In genomic region chr1:206204871-206205270, GRCh38 we compare ENCODE assay signal across 8 cellular contexts. TPM values are rescaled to one million over a fixed set of nuclear protein-coding genes. Genes with fewer than 3 reads are reported as not detected.
DNase-seq lines count a peak whose midpoint lies in the region; ATAC-seq, FAIRE-seq and TF ChIP-seq lines count a peak whose summit lies in the region.
"Not testable (repeated sequence)": the region's sequence is repeated elsewhere in the genome, so short reads cannot be mapped to it uniquely, and the experiment has no call there.

No MANE protein-coding gene starts in this region.

- in situ Hi-C loops in Caki2 (cut with HindIII; ENCODE audit: low pct_unique_long_range_greater_than_20kb, low sequenced_read_pairs) = not testable (repeated sequence)

- H3K9me3 Mint-ChIP-seq in T-helper 2 cell treated with Interferon-gamma antibody and Interleukin-4, amounts not matched to agents 5 μg/mL and 100 μg/mL, for 36 hours; activated naive CD8-positive, alpha-beta T cell treated with anti-CD3 and anti-CD28 coated beads, Interleukin-2, amount 50 U/mL, for 24 hours: not testable (repeated sequence)

- H3K4me1 ChIP-seq in Karpas-422 (ENCODE audit: low read length); esophagus (ENCODE audit: control insufficient read depth in 2 of 2, insufficient read depth in 2 of 2, low read length in 1 of 2); kidney (ENCODE audit: control insufficient read depth in 1 of 2, insufficient read depth in 1 of 2, low read depth in 1 of 2, low read length in 2 of 2); ovary (ENCODE audit: insufficient read depth); thymus (ENCODE audit: control insufficient read depth, insufficient read depth, low read length): not testable (repeated sequence)

- not testable (repeated sequence) for H3K36me3 Mint-ChIP-seq in T-helper 2 cell treated with Interferon-gamma antibody and Interleukin-4, amounts not matched to agents 5 μg/mL and 100 μg/mL, for 36 hours (ENCODE audit: low read depth); activated naive CD8-positive, alpha-beta T cell treated with anti-CD3 and anti-CD28 coated beads, Interleukin-2, amount 50 U/mL, for 24 hours (ENCODE audit: low read depth)

- H3K9ac ChIP-seq in Karpas-422 (ENCODE audit: low read length) = peak overlapping the region; percentile 65
- not testable (repeated sequence) for H3K9ac ChIP-seq in kidney (ENCODE audit: low read length in 2 of 2)

- peak; percentile 12 for DNase-seq in Caki2 (ENCODE audit: low read depth)
- DNase-seq in Karpas-422 = peak; percentile 34
- not testable (repeated sequence) for DNase-seq in T-helper 2 cell treated with Interferon-gamma antibody and Interleukin-4, amounts not matched to agents 5 μg/mL and 100 μg/mL, for 36 hours (ENCODE audit: low spot score)
- DNase-seq in activated naive CD8-positive, alpha-beta T cell treated with anti-CD3 and anti-CD28 coated beads, Interleukin-2, amount 50 U/mL, for 24 hours = peak; percentile 3
- peak; percentile 36 for DNase-seq in kidney
- DNase-seq in ovary = peak; percentile 17 to 49 (median 34)

- not testable (repeated sequence) for H3K9me3 ChIP-seq in Karpas-422 (ENCODE audit: low read length); esophagus (ENCODE audit: control insufficient read depth in 2 of 2, insufficient read depth in 1 of 2, low read depth in 1 of 2, low read length in 1 of 2); kidney (ENCODE audit: control insufficient read depth in 1 of 2, low read length in 2 of 2); ovary; thymus (ENCODE audit: control insufficient read depth)

- H3K36me3 ChIP-seq in Karpas-422 (ENCODE audit: insufficient read depth, low read length); esophagus (ENCODE audit: control insufficient read depth in 2 of 2, insufficient read depth in 2 of 2, low read length in 1 of 2); kidney (ENCODE audit: control insufficient read depth in 1 of 2, insufficient read depth in 2 of 2, low read length in 2 of 2); ovary; thymus (ENCODE audit: control insufficient read depth, insufficient read depth): not testable (repeated sequence)

- not testable (repeated sequence) for TF ChIP-seq POLR2A in ovary (IDR thresholded peaks at IDR 0.05)

- intact Hi-C loops in kidney (cut with DNase I); ovary (cut with DNase I): not testable (repeated sequence)

- H3K27ac Mint-ChIP-seq in T-helper 2 cell treated with Interferon-gamma antibody and Interleukin-4, amounts not matched to agents 5 μg/mL and 100 μg/mL, for 36 hours = peak overlapping the region; percentile 87
- H3K27ac Mint-ChIP-seq in activated naive CD8-positive, alpha-beta T cell treated with anti-CD3 and anti-CD28 coated beads, Interleukin-2, amount 50 U/mL, for 24 hours = not testable (repeated sequence)

- not testable (repeated sequence) for H3K4me1 Mint-ChIP-seq in T-helper 2 cell treated with Interferon-gamma antibody and Interleukin-4, amounts not matched to agents 5 μg/mL and 100 μg/mL, for 36 hours (ENCODE audit: low read depth); activated naive CD8-positive, alpha-beta T cell treated with anti-CD3 and anti-CD28 coated beads, Interleukin-2, amount 50 U/mL, for 24 hours

- 0 to 1% methylated on average over 11 to 24 of the region's 25 CpGs for WGBS in esophagus, 2 donors
- WGBS in ovary, 3 donors = 0% methylated on average over 2 to 24 of the region's 25 CpGs
- WGBS in thymus = 1% methylated on average over 23 of the region's 25 CpGs

- peak overlapping the region; percentile 42 for H3K4me2 ChIP-seq in Karpas-422 (ENCODE audit: low read depth, low read length, poor library complexity, severe bottlenecking)

- not testable (repeated sequence) for ATAC-seq in activated naive CD8-positive, alpha-beta T cell treated with anti-CD3 and anti-CD28 coated beads, Interleukin-2, amount 50 U/mL, for 24 hours

- not testable (repeated sequence) for H4K20me1 ChIP-seq in Karpas-422 (ENCODE audit: insufficient read depth, low read depth, low read length)

- not testable (repeated sequence) for TF ChIP-seq EP300 in ovary (IDR thresholded peaks at IDR 0.05)

- H3K4me3 Mint-ChIP-seq in T-helper 2 cell treated with Interferon-gamma antibody and Interleukin-4, amounts not matched to agents 5 μg/mL and 100 μg/mL, for 36 hours = peak overlapping the region; percentile 91
- peak overlapping the region; percentile 78 for H3K4me3 Mint-ChIP-seq in activated naive CD8-positive, alpha-beta T cell treated with anti-CD3 and anti-CD28 coated beads, Interleukin-2, amount 50 U/mL, for 24 hours

- H3K79me2 ChIP-seq in Karpas-422 (ENCODE audit: low read length) = not testable (repeated sequence)

- not testable (repeated sequence) for H3K27me3 ChIP-seq in Karpas-422 (ENCODE audit: low read length); esophagus (ENCODE audit: control insufficient read depth in 1 of 2, insufficient read depth in 2 of 2, low read length in 2 of 2); ovary; thymus (ENCODE audit: control insufficient read depth, insufficient read depth)

- TF ChIP-seq CTCF in kidney (IDR thresholded peaks at IDR 0.05; ENCODE audit: borderline replicate concordance, extremely low read depth, insufficient read depth); ovary (IDR thresholded peaks at IDR 0.05): not testable (repeated sequence)

- not testable (repeated sequence) for H2AFZ ChIP-seq in Karpas-422 (ENCODE audit: low read length)

- H3K27ac ChIP-seq in Karpas-422 (ENCODE audit: low read length) (0 out of 2 replicates have a peak overlapping the region, but pooled peaks have one; percentile 49), esophagus (ENCODE audit: low read depth in 2 of 2, low read length in 1 of 2) (peak overlapping the region; percentile 31 to 47), ovary (peak overlapping the region; percentile 66)
- H3K27ac ChIP-seq in kidney (ENCODE audit: low read depth in 2 of 2, low read length in 2 of 2); thymus (ENCODE audit: low read depth): not testable (repeated sequence)

- not testable (repeated sequence) for FAIRE-seq in kidney (lab: Jason Lieb, UNC)

- H3K4me3 ChIP-seq in Karpas-422 (ENCODE audit: low read length) = peak overlapping the region; percentile 64
- peak overlapping the region; percentile 42 to 55 for H3K4me3 ChIP-seq in esophagus (ENCODE audit: low read depth in 1 of 2, low read length in 2 of 2)
- H3K4me3 ChIP-seq in kidney (ENCODE audit: low read length in 2 of 2) = not testable (repeated sequence)
- H3K4me3 ChIP-seq in ovary = peak overlapping the region; percentile 46
- H3K4me3 ChIP-seq in thymus (ENCODE audit: low read length) = peak overlapping the region; percentile 37

- H3K27me3 Mint-ChIP-seq in T-helper 2 cell treated with Interferon-gamma antibody and Interleukin-4, amounts not matched to agents 5 μg/mL and 100 μg/mL, for 36 hours (ENCODE audit: low read depth); activated naive CD8-positive, alpha-beta T cell treated with anti-CD3 and anti-CD28 coated beads, Interleukin-2, amount 50 U/mL, for 24 hours: not testable (repeated sequence)

- not testable (repeated sequence) for H3K9me2 ChIP-seq in Karpas-422 (replicated peaks; ENCODE audit: insufficient read depth, low read length)

RNA-seq across cellular contexts. Expression of gene SRGAP2, which starts 1.5 kb away (rescaled TPM):
- total RNA-seq in Caki2 (2014; rRNA removed; shearing (Covaris generic); ENCODE audit: low replicate concordance) = 21.6 and 28.9 TPM in 2 replicates
- total RNA-seq in Karpas-422 (2014; rRNA removed; shearing (Covaris generic); ENCODE audit: low replicate concordance) = 138 and 145 TPM in 2 replicates
- polyA plus RNA-seq in esophagus (1 to 10 TPM; 6.6 to 9.7 TPM), kidney (ENCODE audit: insufficient read depth, low read depth, low replicate concordance) (11.4 TPM), ovary (10 to 100 TPM; 22.9 to 32.3 TPM), thymus (17.8 TPM)
- total RNA-seq in kidney (67.3 TPM), ovary (10 to 100 TPM; 38.7 to 67.6 (median 51.9) TPM)

RNA-seq across cellular contexts. Expression of gene FAM72A, which starts 2.2 kb away (rescaled TPM):
- 5.5 and 5.7 TPM in 2 replicates for total RNA-seq in Caki2 (2014; rRNA removed; shearing (Covaris generic); ENCODE audit: low replicate concordance)
- total RNA-seq in Karpas-422 (2014; rRNA removed; shearing (Covaris generic); ENCODE audit: low replicate concordance) = 27.6 and 29.0 TPM in 2 replicates
- polyA plus RNA-seq in esophagus = 1 to 10 TPM; 2.5 to 3.1 TPM
- total RNA-seq in kidney = 3.4 TPM
- 1.8 TPM for polyA plus RNA-seq in kidney (ENCODE audit: insufficient read depth, low read depth, low replicate concordance)
- total RNA-seq in ovary = 1 to 10 TPM in 4 of 7 donors, under 1 TPM in 3; 0.68 to 2.7 (median 2.0) TPM
- polyA plus RNA-seq in ovary = 1 to 10 TPM; 1.3 to 1.5 TPM
- polyA plus RNA-seq in thymus = 6.3 TPM
